Comparison of ENCODE assay signal across 1 cellular context in the genomic region with DNA sequence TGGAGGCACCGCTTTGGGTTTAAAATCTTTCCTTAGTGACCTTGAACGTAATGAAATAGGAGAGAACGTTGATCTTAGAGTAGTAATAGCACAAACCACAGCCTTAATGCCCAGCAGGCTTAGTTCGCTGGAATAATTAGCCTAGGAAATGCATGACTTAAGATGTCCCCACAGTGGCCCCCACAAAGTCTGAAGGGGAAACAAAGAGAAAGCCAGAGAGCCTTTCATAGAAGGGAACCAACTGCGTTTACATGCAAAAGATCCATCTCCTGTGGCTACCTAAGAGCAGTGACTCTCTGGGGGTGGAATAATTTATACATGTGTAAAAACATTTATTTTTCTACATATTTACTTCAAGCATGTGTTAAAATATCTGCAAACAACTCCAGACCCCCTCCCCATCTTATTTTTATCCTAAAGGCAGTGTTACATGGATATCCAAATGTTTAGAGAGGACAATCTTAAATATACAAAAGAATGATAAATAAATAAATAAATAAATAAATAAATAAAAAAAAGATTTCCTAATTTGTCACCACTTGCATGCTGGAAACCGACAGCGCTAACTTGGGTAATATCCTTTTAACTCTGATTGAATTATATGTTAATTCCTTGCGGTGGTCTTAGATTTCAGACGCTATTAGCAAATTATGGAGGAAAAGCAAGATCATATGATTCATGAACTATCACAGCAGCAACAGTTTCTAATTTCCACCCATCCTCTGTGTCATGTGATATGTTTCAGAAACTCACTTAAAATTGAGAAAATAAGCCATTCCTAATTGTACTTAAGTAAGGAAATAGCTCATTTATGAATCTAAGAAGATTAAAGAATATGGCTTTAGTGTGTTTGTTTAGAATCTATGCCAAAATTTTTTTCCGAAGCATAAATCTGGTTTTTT.
A peak's percentile ranks its signal among the peaks of the same experiment; 100 is the strongest.
TF ChIP-seq lines count a peak whose summit lies in the region.

No MANE protein-coding gene starts in this region.

TF ChIP-seq in HEK293, 187 proteins besides CTCF, POLR2A, EP300 and RAD21 (continued from another document and continues in another):
- TF ChIP-seq ZNF449 (tag by site-specific recombination; IDR thresholded peaks at IDR 0.05) (no peak), SP3 (tag by site-specific recombination; IDR thresholded peaks at IDR 0.05) (peak; percentile 33; the same call in 1 of the 2 replicates), ZNF473 (tag by site-specific recombination; IDR thresholded peaks at IDR 0.05) (no peak), KLF7 (tag by site-specific recombination; IDR thresholded peaks at IDR 0.05; ENCODE audit: borderline replicate concordance) (no peak), ZNF2 (tag by site-specific recombination; IDR thresholded peaks at IDR 0.05) (no peak), ZNF600 (tag by site-specific recombination; IDR thresholded peaks at IDR 0.05) (no peak), ZNF324 (tag by site-specific recombination; IDR thresholded peaks at IDR 0.05) (no peak), ZNF248 (tag by site-specific recombination; IDR thresholded peaks at IDR 0.05) (no peak), ZSCAN16 (tag by site-specific recombination; IDR thresholded peaks at IDR 0.05) (no peak), SALL2 (tag by site-specific recombination; IDR thresholded peaks at IDR 0.05; ENCODE audit: borderline replicate concordance) (no peak), ZNF302 (tag by site-specific recombination; IDR thresholded peaks at IDR 0.05; ENCODE audit: low read depth) (no peak), TCF7L2 (IDR thresholded peaks at IDR 0.05; ENCODE audit: borderline replicate concordance, low read depth, low read length) (no peak), ZNF544 (tag by site-specific recombination; IDR thresholded peaks at IDR 0.05) (no peak), ZNF366 (tag by site-specific recombination; conservative IDR thresholded peaks at IDR 0.05) (no peak), ZNF843 (tag by site-specific recombination; IDR thresholded peaks at IDR 0.05) (no peak), OSR2 (tag by site-specific recombination; IDR thresholded peaks at IDR 0.05) (no peak), ZNF626 (tag by site-specific recombination; IDR thresholded peaks at IDR 0.05) (no peak), ZNF140 (tag by site-specific recombination; IDR thresholded peaks at IDR 0.05) (peak; percentile 76), IKZF3 (tag by site-specific recombination; IDR thresholded peaks at IDR 0.05) (no peak), GLI2 (tag by site-specific recombination; IDR thresholded peaks at IDR 0.05; ENCODE audit: borderline replicate concordance, low read depth) (no peak; the same call in 1 of the 2 replicates), ZNF114 (tag by site-specific recombination; IDR thresholded peaks at IDR 0.05) (no peak), ZNF280D (tag by site-specific recombination; IDR thresholded peaks at IDR 0.05) (no peak), ZNF585B (tag by site-specific recombination; IDR thresholded peaks at IDR 0.05) (no peak), FEZF1 (tag by site-specific recombination; IDR thresholded peaks at IDR 0.05) (no peak), ZNF394 (tag by site-specific recombination; IDR thresholded peaks at IDR 0.05; ENCODE audit: borderline replicate concordance) (peak; percentile 94), ZNF660 (tag by site-specific recombination; IDR thresholded peaks at IDR 0.05) (no peak), ZNF785 (tag by site-specific recombination; IDR thresholded peaks at IDR 0.05) (no peak), MEIS1 (CRISPR knock-in tag; IDR thresholded peaks at IDR 0.05; ENCODE audit: borderline replicate concordance) (no peak), ZNF423 (tag by site-specific recombination; IDR thresholded peaks at IDR 0.05) (no peak), ZBTB49 (tag by site-specific recombination; IDR thresholded peaks at IDR 0.05; ENCODE audit: low read depth) (no peak), HIC1 (tag by site-specific recombination; IDR thresholded peaks at IDR 0.05) (no peak)
- TF ChIP-seq, protein P1, sequence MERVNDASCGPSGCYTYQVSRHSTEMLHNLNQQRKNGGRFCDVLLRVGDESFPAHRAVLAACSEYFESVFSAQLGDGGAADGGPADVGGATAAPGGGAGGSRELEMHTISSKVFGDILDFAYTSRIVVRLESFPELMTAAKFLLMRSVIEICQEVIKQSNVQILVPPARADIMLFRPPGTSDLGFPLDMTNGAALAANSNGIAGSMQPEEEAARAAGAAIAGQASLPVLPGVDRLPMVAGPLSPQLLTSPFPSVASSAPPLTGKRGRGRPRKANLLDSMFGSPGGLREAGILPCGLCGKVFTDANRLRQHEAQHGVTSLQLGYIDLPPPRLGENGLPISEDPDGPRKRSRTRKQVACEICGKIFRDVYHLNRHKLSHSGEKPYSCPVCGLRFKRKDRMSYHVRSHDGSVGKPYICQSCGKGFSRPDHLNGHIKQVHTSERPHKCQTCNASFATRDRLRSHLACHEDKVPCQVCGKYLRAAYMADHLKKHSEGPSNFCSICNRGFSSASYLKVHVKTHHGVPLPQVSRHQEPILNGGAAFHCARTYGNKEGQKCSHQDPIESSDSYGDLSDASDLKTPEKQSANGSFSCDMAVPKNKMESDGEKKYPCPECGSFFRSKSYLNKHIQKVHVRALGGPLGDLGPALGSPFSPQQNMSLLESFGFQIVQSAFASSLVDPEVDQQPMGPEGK (tag by site-specific recombination; IDR thresholded peaks at IDR 0.05), result no peak
- TF ChIP-seq, protein P2, sequence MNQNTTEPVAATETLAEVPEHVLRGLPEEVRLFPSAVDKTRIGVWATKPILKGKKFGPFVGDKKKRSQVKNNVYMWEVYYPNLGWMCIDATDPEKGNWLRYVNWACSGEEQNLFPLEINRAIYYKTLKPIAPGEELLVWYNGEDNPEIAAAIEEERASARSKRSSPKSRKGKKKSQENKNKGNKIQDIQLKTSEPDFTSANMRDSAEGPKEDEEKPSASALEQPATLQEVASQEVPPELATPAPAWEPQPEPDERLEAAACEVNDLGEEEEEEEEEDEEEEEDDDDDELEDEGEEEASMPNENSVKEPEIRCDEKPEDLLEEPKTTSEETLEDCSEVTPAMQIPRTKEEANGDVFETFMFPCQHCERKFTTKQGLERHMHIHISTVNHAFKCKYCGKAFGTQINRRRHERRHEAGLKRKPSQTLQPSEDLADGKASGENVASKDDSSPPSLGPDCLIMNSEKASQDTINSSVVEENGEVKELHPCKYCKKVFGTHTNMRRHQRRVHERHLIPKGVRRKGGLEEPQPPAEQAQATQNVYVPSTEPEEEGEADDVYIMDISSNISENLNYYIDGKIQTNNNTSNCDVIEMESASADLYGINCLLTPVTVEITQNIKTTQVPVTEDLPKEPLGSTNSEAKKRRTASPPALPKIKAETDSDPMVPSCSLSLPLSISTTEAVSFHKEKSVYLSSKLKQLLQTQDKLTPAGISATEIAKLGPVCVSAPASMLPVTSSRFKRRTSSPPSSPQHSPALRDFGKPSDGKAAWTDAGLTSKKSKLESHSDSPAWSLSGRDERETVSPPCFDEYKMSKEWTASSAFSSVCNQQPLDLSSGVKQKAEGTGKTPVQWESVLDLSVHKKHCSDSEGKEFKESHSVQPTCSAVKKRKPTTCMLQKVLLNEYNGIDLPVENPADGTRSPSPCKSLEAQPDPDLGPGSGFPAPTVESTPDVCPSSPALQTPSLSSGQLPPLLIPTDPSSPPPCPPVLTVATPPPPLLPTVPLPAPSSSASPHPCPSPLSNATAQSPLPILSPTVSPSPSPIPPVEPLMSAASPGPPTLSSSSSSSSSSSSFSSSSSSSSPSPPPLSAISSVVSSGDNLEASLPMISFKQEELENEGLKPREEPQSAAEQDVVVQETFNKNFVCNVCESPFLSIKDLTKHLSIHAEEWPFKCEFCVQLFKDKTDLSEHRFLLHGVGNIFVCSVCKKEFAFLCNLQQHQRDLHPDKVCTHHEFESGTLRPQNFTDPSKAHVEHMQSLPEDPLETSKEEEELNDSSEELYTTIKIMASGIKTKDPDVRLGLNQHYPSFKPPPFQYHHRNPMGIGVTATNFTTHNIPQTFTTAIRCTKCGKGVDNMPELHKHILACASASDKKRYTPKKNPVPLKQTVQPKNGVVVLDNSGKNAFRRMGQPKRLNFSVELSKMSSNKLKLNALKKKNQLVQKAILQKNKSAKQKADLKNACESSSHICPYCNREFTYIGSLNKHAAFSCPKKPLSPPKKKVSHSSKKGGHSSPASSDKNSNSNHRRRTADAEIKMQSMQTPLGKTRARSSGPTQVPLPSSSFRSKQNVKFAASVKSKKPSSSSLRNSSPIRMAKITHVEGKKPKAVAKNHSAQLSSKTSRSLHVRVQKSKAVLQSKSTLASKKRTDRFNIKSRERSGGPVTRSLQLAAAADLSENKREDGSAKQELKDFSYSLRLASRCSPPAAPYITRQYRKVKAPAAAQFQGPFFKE (tag by site-specific recombination; IDR thresholded peaks at IDR 0.05; ENCODE audit: borderline replicate concordance), result no peak
- TF ChIP-seq, protein P3, sequence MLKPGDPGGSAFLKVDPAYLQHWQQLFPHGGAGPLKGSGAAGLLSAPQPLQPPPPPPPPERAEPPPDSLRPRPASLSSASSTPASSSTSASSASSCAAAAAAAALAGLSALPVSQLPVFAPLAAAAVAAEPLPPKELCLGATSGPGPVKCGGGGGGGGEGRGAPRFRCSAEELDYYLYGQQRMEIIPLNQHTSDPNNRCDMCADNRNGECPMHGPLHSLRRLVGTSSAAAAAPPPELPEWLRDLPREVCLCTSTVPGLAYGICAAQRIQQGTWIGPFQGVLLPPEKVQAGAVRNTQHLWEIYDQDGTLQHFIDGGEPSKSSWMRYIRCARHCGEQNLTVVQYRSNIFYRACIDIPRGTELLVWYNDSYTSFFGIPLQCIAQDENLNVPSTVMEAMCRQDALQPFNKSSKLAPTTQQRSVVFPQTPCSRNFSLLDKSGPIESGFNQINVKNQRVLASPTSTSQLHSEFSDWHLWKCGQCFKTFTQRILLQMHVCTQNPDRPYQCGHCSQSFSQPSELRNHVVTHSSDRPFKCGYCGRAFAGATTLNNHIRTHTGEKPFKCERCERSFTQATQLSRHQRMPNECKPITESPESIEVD (tag by site-specific recombination; IDR thresholded peaks at IDR 0.05), result no peak
